In the genomic region with DNA sequence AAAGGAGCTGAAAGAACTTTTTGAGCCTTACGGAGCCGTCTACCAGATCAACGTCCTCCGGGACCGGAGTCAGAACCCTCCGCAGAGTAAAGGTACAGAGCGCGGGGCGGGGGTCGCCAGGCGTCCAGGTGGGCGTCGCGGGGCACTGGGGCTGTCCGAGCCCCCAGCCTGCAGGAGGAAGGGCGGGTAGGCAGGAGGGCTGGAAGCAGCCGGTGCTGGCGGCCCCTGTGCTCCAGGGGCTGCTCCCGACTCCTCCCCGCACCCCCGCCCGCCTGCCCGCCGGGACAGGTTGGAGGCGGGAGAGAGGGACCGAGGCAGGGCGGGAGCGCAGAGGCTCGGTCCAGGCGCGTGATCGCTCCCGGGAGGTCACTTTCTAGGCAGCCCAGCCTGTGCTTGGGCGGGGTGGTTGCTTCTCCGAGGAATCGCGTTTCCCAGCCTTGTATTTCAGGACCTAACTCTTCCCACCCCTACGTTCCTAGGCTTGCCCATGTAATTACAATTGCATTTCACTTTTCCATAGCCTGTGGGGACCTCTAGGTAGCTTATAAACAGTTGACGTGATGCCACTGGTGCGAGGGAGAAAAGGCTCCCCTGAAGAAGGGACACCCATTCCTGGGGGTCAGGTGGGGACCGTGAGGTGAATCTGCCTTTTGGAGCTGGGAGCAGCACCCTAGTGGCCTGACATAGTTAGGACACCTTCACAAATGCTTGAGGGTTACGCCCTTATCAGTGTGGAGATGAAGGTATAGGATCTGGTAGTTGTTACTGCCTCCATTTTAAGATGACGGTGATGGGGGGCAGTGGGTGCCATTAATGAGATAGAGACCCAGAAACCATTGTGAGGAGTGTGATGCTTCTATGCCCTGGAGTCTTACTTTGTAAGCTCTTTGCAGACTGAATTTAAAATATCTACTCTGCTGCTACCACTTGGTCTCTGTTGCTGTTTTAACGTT, we compare ENCODE assay signal across 8 cellular contexts.
DNase-seq lines count a peak whose midpoint lies in the region; ATAC-seq and TF ChIP-seq lines count a peak whose summit lies in the region.

No MANE protein-coding gene starts in this region.

- ATAC-seq in GM18505 (IDR thresholded peaks at IDR 0.05; ENCODE audit: unreplicated experiment) (peak; percentile 48), HG02759 (IDR thresholded peaks at IDR 0.05; ENCODE audit: unreplicated experiment) (peak; percentile 55)
- peak; percentile 59 for ATAC-seq in activated T-helper 17 cell treated with anti-CD3 and anti-CD28 coated beads, Interleukin-2, amount 50 U/mL, for 72 hours (replicated peaks)

- H3K27me3 Mint-ChIP-seq in activated T-helper 17 cell treated with anti-CD3 and anti-CD28 coated beads, Interleukin-2, amount 50 U/mL, for 72 hours = no peaks in the 10 kb centered on the region

- peaks cover 12% of the 10 kb centered on the region for H3K36me3 Mint-ChIP-seq in activated T-helper 17 cell treated with anti-CD3 and anti-CD28 coated beads, Interleukin-2, amount 50 U/mL, for 72 hours (ENCODE audit: low read depth)

- peaks cover 31% of the 10 kb centered on the region for H3K4me1 Mint-ChIP-seq in activated T-helper 17 cell treated with anti-CD3 and anti-CD28 coated beads, Interleukin-2, amount 50 U/mL, for 72 hours

- no peak overlapping the region for H3K4me3 Mint-ChIP-seq in activated T-helper 17 cell treated with anti-CD3 and anti-CD28 coated beads, Interleukin-2, amount 50 U/mL, for 72 hours

- peaks cover 4% of the 10 kb centered on the region for H3K9me3 Mint-ChIP-seq in activated T-helper 17 cell treated with anti-CD3 and anti-CD28 coated beads, Interleukin-2, amount 50 U/mL, for 72 hours

- peak; percentile 29 for DNase-seq in NCI-H748 treated with DMSO at 0.1 percent for 48 hours (lab: John Stamatoyannopoulos, UW)
- peak in 30 of 42 donors; percentile 38 to 70 (median 53) for DNase-seq in head of caudate nucleus
- peak in 6 of 10 donors; percentile 38 to 90 (median 68) for DNase-seq in posterior cingulate gyrus
- DNase-seq in NCI-H2107 treated with DMSO at 0.1 percent for 48 hours (lab: John Stamatoyannopoulos, UW; ENCODE audit: unreplicated experiment) = no peak
- no peak for DNase-seq in NCI-H2171 treated with DMSO at 0.1 percent for 48 hours (lab: John Stamatoyannopoulos, UW)

- TF ChIP-seq POLR2A in GM18505 (IDR thresholded peaks at IDR 0.05; ENCODE audit: borderline replicate concordance, extremely low read depth, insufficient read depth, insufficient read length) = peak; percentile 42

- intact Hi-C loops in head of caudate nucleus (cut with DNase I) (no loop called here), posterior cingulate gyrus (cut with DNase I) (no loop called here)

- no peak overlapping the region for H3K27ac Mint-ChIP-seq in activated T-helper 17 cell treated with anti-CD3 and anti-CD28 coated beads, Interleukin-2, amount 50 U/mL, for 72 hours

Comparison
In these comparisons a context has a peak if more than half of its experiments do, and no peak if none do; other contexts are left out.
1. DNase-seq: peak in NCI-H748 treated with DMSO at 0.1 percent for 48 hours (single experiment), head of caudate nucleus (30 of 42) and posterior cingulate gyrus (6 of 10); none in NCI-H2107 treated with DMSO at 0.1 percent for 48 hours (single experiment) and NCI-H2171 treated with DMSO at 0.1 percent for 48 hours (single experiment).
2. Peak in every context shown above with its lines, with median percentiles within 50 percentile points of each other: ATAC-seq.